In genomic region chr9:122402403-122403268, GRCh38 we compare ENCODE assay signal across 9 cellular contexts. TPM values are rescaled to one million over a fixed set of nuclear protein-coding genes. Genes with fewer than 3 reads are reported as not detected.
DNase-seq lines count a peak whose midpoint lies in the region; ATAC-seq and TF ChIP-seq lines count a peak whose summit lies in the region.
"Had no signal": no experiment of that assay in that cellular context is flagged by ENCODE, and none has a peak within 500 bp of the region (broad histone marks: within the 10 kb centered on the region; RNA-seq: fewer than 3 reads in every experiment).

No MANE protein-coding gene starts in this region.

- peaks cover 2% of the 10 kb centered on the region for H3K36me3 Mint-ChIP-seq in activated CD8-positive, alpha-beta memory T cell treated with anti-CD3 and anti-CD28 coated beads, Interleukin-2, amount 10 ng/mL, durations not matched to agents 7 days and 5 days

- peaks cover 12% of the 10 kb centered on the region for H3K4me1 Mint-ChIP-seq in activated CD8-positive, alpha-beta memory T cell treated with anti-CD3 and anti-CD28 coated beads, Interleukin-2, amount 10 ng/mL, durations not matched to agents 7 days and 5 days

- H3K4me3 ChIP-seq in fibroblast of pulmonary artery (replicated peaks; ENCODE audit: low read depth, low read length) = no peak overlapping the region

- TF ChIP-seq CTCF in fibroblast of pulmonary artery (IDR thresholded peaks at IDR 0.05; ENCODE audit: low read length, missing control alignments) = no peak

- H3K27me3 Mint-ChIP-seq in activated CD8-positive, alpha-beta memory T cell treated with anti-CD3 and anti-CD28 coated beads, Interleukin-2, amount 10 ng/mL, durations not matched to agents 7 days and 5 days = peaks cover 15% of the 10 kb centered on the region

- CTCF ChIA-PET in activated CD8-positive, alpha-beta memory T cell treated with anti-CD3 and anti-CD28 coated beads, Interleukin-2, amount 10 ng/mL, durations not matched to agents 7 days and 5 days (lab: Charles Lee) = no interaction called here

- DNase-seq in activated CD8-positive, alpha-beta memory T cell treated with anti-CD3 and anti-CD28 coated beads, Interleukin-2, amount 10 ng/mL, durations not matched to agents 7 days and 5 days = peak; percentile 66
- no peak for DNase-seq in activated CD8-positive, alpha-beta memory T cell treated with anti-CD3 and anti-CD28 coated beads, Interleukin-2, amount 50 U/mL, for 4 hours
- peak; percentile 70 for DNase-seq in T1000 (lab: John Stamatoyannopoulos, UW)
- peak; percentile 99 for DNase-seq in fibroblast of pulmonary artery (ENCODE audit: low read depth)
- peak; percentile 62 for DNase-seq in stimulated activated CD8-positive, alpha-beta memory T cell treated with anti-CD3 and anti-CD28 coated beads, Interleukin-4, amount 100 ng/mL, for 48 hours
- DNase-seq in NCI-H2029 treated with DMSO at 0.1 percent for 48 hours (lab: John Stamatoyannopoulos, UW) = no peak
- DNase-seq in COLO668 (lab: John Stamatoyannopoulos, UW; ENCODE audit: unreplicated experiment) = no peak
- DNase-seq: DND-41 had no signal

- peak; percentile 81 for ATAC-seq in activated CD8-positive, alpha-beta memory T cell treated with anti-CD3 and anti-CD28 coated beads, Interleukin-2, amount 10 ng/mL, durations not matched to agents 7 days and 5 days
- ATAC-seq in HG03442 (IDR thresholded peaks at IDR 0.05; ENCODE audit: unreplicated experiment) = no peak

- peak overlapping the region; percentile 67 for H3K27ac Mint-ChIP-seq in activated CD8-positive, alpha-beta memory T cell treated with anti-CD3 and anti-CD28 coated beads, Interleukin-2, amount 10 ng/mL, durations not matched to agents 7 days and 5 days

- no peaks in the 10 kb centered on the region for H3K9me3 Mint-ChIP-seq in activated CD8-positive, alpha-beta memory T cell treated with anti-CD3 and anti-CD28 coated beads, Interleukin-2, amount 10 ng/mL, durations not matched to agents 7 days and 5 days (ENCODE audit: low read depth)

- no peak overlapping the region for H3K4me3 Mint-ChIP-seq in activated CD8-positive, alpha-beta memory T cell treated with anti-CD3 and anti-CD28 coated beads, Interleukin-2, amount 10 ng/mL, durations not matched to agents 7 days and 5 days

RNA-seq across cellular contexts. Expression of gene PTGS1, which starts 31.8 kb away (rescaled TPM):
- 1 to 10 TPM in 1 of 2 experiments, under 1 TPM in 1; 0.35 to 1.0 TPM for total RNA-seq in activated CD8-positive, alpha-beta memory T cell treated with anti-CD3 and anti-CD28 coated beads, Interleukin-2, amount 10 ng/mL, durations not matched to agents 7 days and 5 days

Comparison
In these comparisons a context has a peak if more than half of its experiments do, and no peak if none do; other contexts are left out.
1. DNase-seq: peak in activated CD8-positive, alpha-beta memory T cell treated with anti-CD3 and anti-CD28 coated beads, Interleukin-2, amount 10 ng/mL, durations not matched to agents 7 days and 5 days (single experiment), T1000 (single experiment), fibroblast of pulmonary artery (single experiment) and stimulated activated CD8-positive, alpha-beta memory T cell treated with anti-CD3 and anti-CD28 coated beads, Interleukin-4, amount 100 ng/mL, for 48 hours (single experiment); none in activated CD8-positive, alpha-beta memory T cell treated with anti-CD3 and anti-CD28 coated beads, Interleukin-2, amount 50 U/mL, for 4 hours (single experiment), NCI-H2029 treated with DMSO at 0.1 percent for 48 hours (single experiment) and COLO668 (single experiment).